19 cellular contexts compared by ENCODE assay signal in the genomic region with DNA sequence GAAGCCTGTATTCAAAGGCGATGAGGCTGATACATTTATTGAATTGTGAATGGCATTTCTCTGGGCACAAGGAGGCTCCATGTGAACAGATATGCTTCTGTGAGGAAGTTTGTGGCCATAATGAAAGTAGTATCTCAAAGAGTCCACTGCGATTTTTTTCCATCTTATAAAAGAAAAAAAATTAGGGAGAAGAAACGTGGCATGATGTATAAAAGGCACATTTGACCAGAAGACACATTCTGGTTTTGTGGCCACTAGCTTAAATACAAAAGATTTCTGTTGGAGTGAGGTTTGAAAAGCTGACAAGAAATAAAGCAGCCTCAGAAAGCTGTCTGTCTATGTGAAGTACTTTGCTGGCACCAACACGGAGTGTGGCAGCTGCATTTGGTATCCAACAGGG.
"Had no signal": no experiment of that assay in that cellular context is flagged by ENCODE, and none has a peak within 500 bp of the region (broad histone marks: within the 10 kb centered on the region; RNA-seq: fewer than 3 reads in every experiment).

No MANE protein-coding gene starts in this region.

- DNase-seq: activated B cell treated with CpG ODN at 0.5 μM for 24 hours; activated CD4-positive, alpha-beta T cell treated with anti-CD3 and anti-CD28 coated beads, Interleukin-2, amount 50 U/mL, for 1 hour; activated CD8-positive, alpha-beta memory T cell treated with anti-CD3 and anti-CD28 coated beads, Interleukin-2, amount 10 ng/mL, durations not matched to agents 7 days and 5 days; activated CD8-positive, alpha-beta T cell treated with anti-CD3 and anti-CD28 coated beads for 36 hours; activated naive CD4-positive, alpha-beta T cell; activated T-cell treated with anti-CD3 and anti-CD28 coated beads, Interleukin-2, amount 50 U/mL, for 48 hours; dermis blood vessel endothelial cell; effector CD4-positive, alpha-beta T cell; foreskin keratinocyte; left cardiac atrium; left ventricle myocardium superior; mammary epithelial cell; naive B cell; nephron progenitor cell; stimulated activated CD4-positive, alpha-beta T cell treated with anti-CD3 and anti-CD28 coated beads, Interleukin-15, amount 100 ng/mL, for 24 hours; stimulated activated CD4-positive, alpha-beta T cell treated with anti-CD3 and anti-CD28 coated beads, Interleukin-2, amount 100 ng/mL, for 24 hours; stimulated activated naive B cell treated with anti-CD40 and anti-IgM and Interleukin-4, amounts not matched to agents 10 μg/mL and 1 μg/mL and 100 μg/mL, for 72 hours; tibial artery; upper lobe of right lung had no signal
